ENCODE assay signal across 14 cellular contexts in genomic region chr11:59849551-59849950, GRCh38. TPM values are rescaled to one million over a fixed set of nuclear protein-coding genes. Genes with fewer than 3 reads are reported as not detected.
DNase-seq lines count a peak whose midpoint lies in the region; ATAC-seq, FAIRE-seq and TF ChIP-seq lines count a peak whose summit lies in the region.
"Not testable (repeated sequence)": the region's sequence is repeated elsewhere in the genome, so short reads cannot be mapped to it uniquely, and the experiment has no call there.
"Had no signal": no experiment of that assay in that cellular context is flagged by ENCODE, and none has a peak within 500 bp of the region (broad histone marks: within the 10 kb centered on the region; RNA-seq: fewer than 3 reads in every experiment).

No MANE protein-coding gene starts in this region.

- H3K79me2 ChIP-seq in hepatocyte = not testable (repeated sequence)

- H2AFZ ChIP-seq in hepatocyte = not testable (repeated sequence)

- H3K9me3 ChIP-seq in body of pancreas; hepatocyte (ENCODE audit: low read depth); pancreas; transverse colon: not testable (repeated sequence)

- not testable (repeated sequence) for H3K9me3 Mint-ChIP-seq in activated naive CD8-positive, alpha-beta T cell treated with anti-CD3 and anti-CD28 coated beads, Interleukin-2, amount 10 ng/mL, durations not matched to agents 7 days and 5 days; nephron

- intact Hi-C loops in body of pancreas (cut with DNase I); pancreas (cut with DNase I); transverse colon (cut with DNase I; ENCODE audit: low total_unique reads): not testable (repeated sequence)

- H3K4me3 ChIP-seq in HL-60 (replicated peaks; ENCODE audit: insufficient read depth, low read length); body of pancreas; hepatocyte; pancreas; transverse colon: not testable (repeated sequence)

- not testable (repeated sequence) for H3K27me3 ChIP-seq in HL-60 (ENCODE audit: insufficient read depth, poor library complexity, severe bottlenecking); body of pancreas; hepatocyte; pancreas; transverse colon

- not testable (repeated sequence) for TF ChIP-seq POLR2A in body of pancreas (IDR thresholded peaks at IDR 0.05); transverse colon (IDR thresholded peaks at IDR 0.05)

- not testable (repeated sequence) for H3K4me1 Mint-ChIP-seq in activated naive CD8-positive, alpha-beta T cell treated with anti-CD3 and anti-CD28 coated beads, Interleukin-2, amount 10 ng/mL, durations not matched to agents 7 days and 5 days; nephron

- not testable (repeated sequence) for H3K36me3 ChIP-seq in body of pancreas (replicated peaks in 1 of 2; ENCODE audit: insufficient read depth in 1 of 2, low read depth in 2 of 2); hepatocyte (replicated peaks; ENCODE audit: insufficient read depth, low read depth); pancreas; transverse colon

- peak overlapping the region; percentile 36 for H3K27ac Mint-ChIP-seq in activated naive CD8-positive, alpha-beta T cell treated with anti-CD3 and anti-CD28 coated beads, Interleukin-2, amount 10 ng/mL, durations not matched to agents 7 days and 5 days
- H3K27ac Mint-ChIP-seq in nephron = peak overlapping the region in 2 of 3 experiments; percentile 5 to 80

- not testable (repeated sequence) for H3K4me2 ChIP-seq in hepatocyte

- POLR2A ChIA-PET in activated naive CD8-positive, alpha-beta T cell treated with anti-CD3 and anti-CD28 coated beads, Interleukin-2, amount 10 ng/mL, durations not matched to agents 7 days and 5 days (lab: Charles Lee) = not testable (repeated sequence)

- FAIRE-seq in pancreas (lab: Jason Lieb, UNC) = not testable (repeated sequence)

- not testable (repeated sequence) for DNase-seq in HL-60 (ENCODE audit: low read depth in 1 of 2, low spot score in 1 of 2); activated naive CD8-positive, alpha-beta T cell treated with anti-CD3 and anti-CD28 coated beads, Interleukin-2, amount 10 ng/mL, durations not matched to agents 7 days and 5 days; body of pancreas; hepatocyte (ENCODE audit: low spot score); pancreas; transverse colon

- not testable (repeated sequence) for H3K4me3 Mint-ChIP-seq in activated naive CD8-positive, alpha-beta T cell treated with anti-CD3 and anti-CD28 coated beads, Interleukin-2, amount 10 ng/mL, durations not matched to agents 7 days and 5 days; nephron

- TF ChIP-seq CTCF in HL-60 (IDR thresholded peaks at IDR 0.05; ENCODE audit: insufficient read depth, low read length); body of pancreas (IDR thresholded peaks at IDR 0.05); hepatocyte (IDR thresholded peaks at IDR 0.05; ENCODE audit: poor library complexity); nephron (IDR thresholded peaks at IDR 0.05; ENCODE audit: unreplicated experiment in 3 of 3); pancreas (IDR thresholded peaks at IDR 0.05); transverse colon (IDR thresholded peaks at IDR 0.05): not testable (repeated sequence)

- not testable (repeated sequence) for TF ChIP-seq EP300 in transverse colon (IDR thresholded peaks at IDR 0.05; ENCODE audit: low read depth)

- H3K27me3 Mint-ChIP-seq in activated naive CD8-positive, alpha-beta T cell treated with anti-CD3 and anti-CD28 coated beads, Interleukin-2, amount 10 ng/mL, durations not matched to agents 7 days and 5 days = peaks cover 15% of the 10 kb centered on the region
- H3K27me3 Mint-ChIP-seq in nephron (ENCODE audit: low read depth) = not testable (repeated sequence)

- ATAC-seq in GM19395 (IDR thresholded peaks at IDR 0.05; ENCODE audit: unreplicated experiment) = peak; percentile 20
- not testable (repeated sequence) for ATAC-seq in activated naive CD8-positive, alpha-beta T cell treated with anti-CD3 and anti-CD28 coated beads, Interleukin-2, amount 10 ng/mL, durations not matched to agents 7 days and 5 days (ENCODE audit: low read depth); body of pancreas; pancreas

- peak overlapping the region; percentile 22; the same call in 1 of the 2 replicates for H3K27ac ChIP-seq in HL-60 (replicated peaks)
- H3K27ac ChIP-seq in body of pancreas = peak overlapping the region in 3 of 4 donors; percentile 52 to 72 (median 54)
- H3K27ac ChIP-seq in hepatocyte = peak overlapping the region; percentile 48
- H3K27ac ChIP-seq in pancreas = peak overlapping the region in 3 of 4 donors; percentile 48 to 73 (median 65)
- peak overlapping the region; percentile 67 to 77 (median 74) for H3K27ac ChIP-seq in transverse colon

- not testable (repeated sequence) for H4K20me1 ChIP-seq in hepatocyte (ENCODE audit: insufficient read depth, poor library complexity, severe bottlenecking)

- not testable (repeated sequence) for H3K36me3 Mint-ChIP-seq in activated naive CD8-positive, alpha-beta T cell treated with anti-CD3 and anti-CD28 coated beads, Interleukin-2, amount 10 ng/mL, durations not matched to agents 7 days and 5 days; nephron (ENCODE audit: low read depth)

- H3K4me1 ChIP-seq in body of pancreas (peaks cover 15% of the 10 kb centered on the region), pancreas (peaks cover 0 to 23% (median 0%) of the 10 kb centered on the region in 3 donors), transverse colon (peaks cover 0 to 10% (median 7%) of the 10 kb centered on the region in 4 donors)
- H3K4me1 ChIP-seq in hepatocyte (ENCODE audit: insufficient read depth) = not testable (repeated sequence)

- 89 to 90% methylated on average over 2 of the region's 2 CpGs for WGBS in body of pancreas, 2 donors
- 94% methylated on average over 2 of the region's 2 CpGs for WGBS in hepatocyte (ENCODE audit: low lambda C conversion rate, missing lambda C conversion rate)
- 83 to 89% methylated on average over 2 of the region's 2 CpGs for WGBS in pancreas, 2 donors
- WGBS in transverse colon (ENCODE audit: low coverage in 1 of 2), 2 donors = 82 to 85% methylated on average over 2 of the region's 2 CpGs

- H3K9me2 ChIP-seq in hepatocyte (replicated peaks; ENCODE audit: insufficient read depth) = not testable (repeated sequence)

- in situ Hi-C loops in transverse colon (cut with MboI; ENCODE audit: low pct_ligation_motif_present in 1 of 4, low pct_unique_long_range_greater_than_20kb in 1 of 4, low sequenced_read_pairs in 3 of 4) = loop anchor here in 1 of 4 donors (25.0 kb wide), 1 partner anchor 288 kb away; no protein-coding TSS in a partner anchor

RNA-seq across cellular contexts. Expression of gene CBLIF, which starts 4.3 kb away (rescaled TPM):
- not detected for total RNA-seq in activated naive CD8-positive, alpha-beta T cell treated with anti-CD3 and anti-CD28 coated beads, Interleukin-2, amount 10 ng/mL, durations not matched to agents 7 days and 5 days
- total RNA-seq in body of pancreas (not detected), hepatocyte (60.8 and 83.0 TPM in 2 replicates), pancreas (1 to 10 TPM in 1 of 6 donors, under 1 TPM in 2, not detected in 3; 0.55 to 2.1 (median 0.61) TPM), transverse colon (not detected)
- polyA plus RNA-seq in hepatocyte (45.2 and 46.7 TPM in 2 replicates), pancreas (under 1 TPM in 1 of 2 donors, not detected in 1; 0.05 TPM)
- total RNA-seq: A673; CD4-positive, alpha-beta memory T cell; CD4-positive, CD25-positive, alpha-beta regulatory T cell; CD8-positive, alpha-beta memory T cell had no signal
- polyA plus RNA-seq: AG04450; CD14-positive monocyte; CD4-positive, alpha-beta memory T cell; CD4-positive, CD25-positive, alpha-beta regulatory T cell; CD8-positive, alpha-beta memory T cell had no signal

RNA-seq across cellular contexts. Expression of gene TCN1, which starts 16.7 kb away (rescaled TPM):
- not detected for total RNA-seq in activated naive CD8-positive, alpha-beta T cell treated with anti-CD3 and anti-CD28 coated beads, Interleukin-2, amount 10 ng/mL, durations not matched to agents 7 days and 5 days
- total RNA-seq in body of pancreas = 1 to 10 TPM in 1 of 2 donors, not detected in 1; 1.3 TPM
- 35.6 and 54.1 TPM in 2 replicates for total RNA-seq in hepatocyte
- 27.8 and 28.2 TPM in 2 replicates for polyA plus RNA-seq in hepatocyte
- 10 to 100 TPM in 3 of 6 donors, 1 to 10 TPM in 3; 3.1 to 52.2 (median 9.6) TPM for total RNA-seq in pancreas
- under 1 TPM; 0.11 to 0.80 TPM for polyA plus RNA-seq in pancreas
- total RNA-seq in transverse colon = not detected
- total RNA-seq: A673; CD8-positive, alpha-beta memory T cell had no signal
- polyA plus RNA-seq: AG04450; CD14-positive monocyte; CD4-positive, alpha-beta memory T cell; CD8-positive, alpha-beta memory T cell had no signal

RNA-seq across cellular contexts. Expression of gene OOSP3, which starts 29.0 kb away (rescaled TPM):
- not detected for total RNA-seq in activated naive CD8-positive, alpha-beta T cell treated with anti-CD3 and anti-CD28 coated beads, Interleukin-2, amount 10 ng/mL, durations not matched to agents 7 days and 5 days
- total RNA-seq in body of pancreas (not detected), hepatocyte (not detected in 2 replicates), pancreas (not detected), transverse colon (not detected)
- polyA plus RNA-seq in hepatocyte (0.24 TPM in 1 of 2 replicates, not detected in the other), pancreas (not detected)
- total RNA-seq: A673; CD4-positive, alpha-beta memory T cell; CD4-positive, CD25-positive, alpha-beta regulatory T cell; CD8-positive, alpha-beta memory T cell had no signal
- polyA plus RNA-seq: AG04450; CD14-positive monocyte; CD4-positive, alpha-beta memory T cell; CD4-positive, CD25-positive, alpha-beta regulatory T cell; CD8-positive, alpha-beta memory T cell had no signal

RNA-seq across cellular contexts. Expression of gene MRPL16, which starts 39.0 kb away (rescaled TPM):
- total RNA-seq in activated naive CD8-positive, alpha-beta T cell treated with anti-CD3 and anti-CD28 coated beads, Interleukin-2, amount 10 ng/mL, durations not matched to agents 7 days and 5 days = 10 to 100 TPM; 67.2 to 70.0 TPM
- 10 to 100 TPM; 29.7 to 31.1 TPM for total RNA-seq in body of pancreas
- 37.3 and 51.3 TPM in 2 replicates for total RNA-seq in hepatocyte
- 59.3 and 62.0 TPM in 2 replicates for polyA plus RNA-seq in hepatocyte
- 10 to 100 TPM; 17.0 to 23.4 (median 19.6) TPM for total RNA-seq in pancreas
- polyA plus RNA-seq in pancreas = 10 to 100 TPM; 30.3 to 36.6 TPM
- 10 to 100 TPM in 3 of 4 donors, 1 to 10 TPM in 1; 7.5 to 62.4 (median 37.2) TPM for total RNA-seq in transverse colon

Comparison
In these comparisons a context has a peak if more than half of its experiments do, and no peak if none do; other contexts are left out.
1. H3K27ac ChIP-seq: peak in every context shown above with its lines; median percentile 74 in transverse colon; 65 in pancreas; 54 in body of pancreas; 48 in hepatocyte; 22 in HL-60.
2. RNA of gene CBLIF, which starts 4.3 kb away (total RNA-seq): 60.8 to 83.0 TPM in hepatocyte; 0.55 to 2.1 TPM in pancreas, not detected in activated naive CD8-positive, alpha-beta T cell treated with anti-CD3 and anti-CD28 coated beads, Interleukin-2, amount 10 ng/mL, durations not matched to agents 7 days and 5 days, not detected in body of pancreas and not detected in transverse colon; every median in the first group is over 10 times any median in the second.